ENCODE assay signal across 27 cellular contexts in the genomic region with DNA sequence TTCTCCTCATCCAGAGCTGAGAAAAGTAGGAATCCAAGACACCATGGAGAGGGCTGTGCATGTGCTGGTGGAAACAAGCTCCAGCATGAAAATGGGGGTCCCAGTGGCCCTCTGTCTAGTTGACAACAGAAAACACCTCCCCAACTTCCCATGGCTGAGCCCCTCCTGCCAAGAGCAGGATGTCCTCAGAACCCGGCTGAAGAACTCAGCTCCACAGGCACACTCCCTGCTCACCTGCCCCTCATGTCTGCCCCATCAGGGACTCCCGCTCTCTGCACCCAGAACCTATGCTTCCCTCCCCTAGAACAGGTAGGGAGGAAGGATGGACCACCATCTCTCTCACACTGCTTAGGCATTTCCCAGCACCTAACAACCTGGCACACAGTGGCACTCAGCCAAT.
"Had no signal": no experiment of that assay in that cellular context is flagged by ENCODE, and none has a peak within 500 bp of the region (broad histone marks: within the 10 kb centered on the region; RNA-seq: fewer than 3 reads in every experiment).

No MANE protein-coding gene starts in this region.

- H3K36me3 Mint-ChIP-seq: activated CD8-positive, alpha-beta memory T cell treated with anti-CD3 and anti-CD28 coated beads, Interleukin-2, amount 10 ng/mL, durations not matched to agents 7 days and 5 days; activated naive CD4-positive, alpha-beta T cell treated with anti-CD3 and anti-CD28 coated beads, Interleukin-2, amount 10 ng/mL, durations not matched to agents 7 days and 5 days; activated naive CD8-positive, alpha-beta T cell treated with anti-CD3 and anti-CD28 coated beads for 36 hours; WTC11 had no signal

- H3K36me3 ChIP-seq: SJSA1 had no signal

- H3K9me3 ChIP-seq: SJSA1 had no signal

- H3K27ac Mint-ChIP-seq: activated CD4-positive, alpha-beta T cell treated with anti-CD3 and anti-CD28 coated beads, Interleukin-2, amount 10 ng/mL, durations not matched to agents 24 days and 14 days; activated CD8-positive, alpha-beta memory T cell treated with anti-CD3 and anti-CD28 coated beads, Interleukin-2, amount 10 ng/mL, durations not matched to agents 7 days and 5 days; activated naive CD4-positive, alpha-beta T cell treated with anti-CD3 and anti-CD28 coated beads, Interleukin-2, amount 10 ng/mL, durations not matched to agents 7 days and 5 days; activated naive CD8-positive, alpha-beta T cell treated with anti-CD3 and anti-CD28 coated beads for 36 hours; activated T-helper 17 cell treated with anti-CD3 and anti-CD28 coated beads, Interleukin-2, amount 50 U/mL, for 72 hours; T-helper 2 cell treated with Interferon-gamma antibody and Interleukin-4, amounts not matched to agents 5 μg/mL and 100 μg/mL, for 36 hours; WTC11 had no signal

- ATAC-seq: activated CD8-positive, alpha-beta memory T cell treated with anti-CD3 and anti-CD28 coated beads, Interleukin-2, amount 10 ng/mL, durations not matched to agents 7 days and 5 days; activated T-cell treated with anti-CD3 and anti-CD28 coated beads, Interleukin-2, amount 50 U/mL, for 4 hours; activated T-helper 17 cell treated with anti-CD3 and anti-CD28 coated beads, Interleukin-2, amount 50 U/mL, for 72 hours; K562; PC-3; SK-N-SH treated with all-trans-retinoic acid at 6 μM for 48 hours; WTC11 had no signal

- H3K4me3 Mint-ChIP-seq: activated CD4-positive, alpha-beta T cell treated with anti-CD3 and anti-CD28 coated beads, Interleukin-2, amount 10 ng/mL, durations not matched to agents 24 days and 14 days; activated CD8-positive, alpha-beta memory T cell treated with anti-CD3 and anti-CD28 coated beads, Interleukin-2, amount 10 ng/mL, durations not matched to agents 7 days and 5 days; activated naive CD4-positive, alpha-beta T cell treated with anti-CD3 and anti-CD28 coated beads, Interleukin-2, amount 10 ng/mL, durations not matched to agents 7 days and 5 days; activated naive CD8-positive, alpha-beta T cell treated with anti-CD3 and anti-CD28 coated beads for 36 hours; activated T-cell treated with anti-CD3 and anti-CD28 coated beads, Interleukin-2, amount 50 U/mL, for 4 hours; activated T-helper 17 cell treated with anti-CD3 and anti-CD28 coated beads, Interleukin-2, amount 50 U/mL, for 72 hours; T-helper 2 cell treated with Interferon-gamma antibody and Interleukin-4, amounts not matched to agents 5 μg/mL and 100 μg/mL, for 36 hours; WTC11 had no signal

- H3K27me3 ChIP-seq: SJSA1 had no signal

- H3K4me3 ChIP-seq: K562, SJSA1 had no signal

- H3K9me3 Mint-ChIP-seq: activated CD4-positive, alpha-beta T cell treated with anti-CD3 and anti-CD28 coated beads, Interleukin-2, amount 10 ng/mL, durations not matched to agents 24 days and 14 days; activated T-cell treated with anti-CD3 and anti-CD28 coated beads, Interleukin-2, amount 50 U/mL, for 4 hours; activated T-helper 17 cell treated with anti-CD3 and anti-CD28 coated beads, Interleukin-2, amount 50 U/mL, for 72 hours; T-helper 2 cell treated with Interferon-gamma antibody and Interleukin-4, amounts not matched to agents 5 μg/mL and 100 μg/mL, for 36 hours; WTC11 had no signal

- H3K4me1 Mint-ChIP-seq: activated CD4-positive, alpha-beta T cell treated with anti-CD3 and anti-CD28 coated beads, Interleukin-2, amount 10 ng/mL, durations not matched to agents 24 days and 14 days; activated CD8-positive, alpha-beta memory T cell treated with anti-CD3 and anti-CD28 coated beads, Interleukin-2, amount 10 ng/mL, durations not matched to agents 7 days and 5 days; activated naive CD4-positive, alpha-beta T cell treated with anti-CD3 and anti-CD28 coated beads, Interleukin-2, amount 10 ng/mL, durations not matched to agents 7 days and 5 days; activated naive CD8-positive, alpha-beta T cell treated with anti-CD3 and anti-CD28 coated beads for 36 hours; activated T-helper 17 cell treated with anti-CD3 and anti-CD28 coated beads, Interleukin-2, amount 50 U/mL, for 72 hours had no signal

- H3K27ac ChIP-seq: SJSA1 had no signal

- H3K27me3 Mint-ChIP-seq: activated CD4-positive, alpha-beta T cell treated with anti-CD3 and anti-CD28 coated beads, Interleukin-2, amount 10 ng/mL, durations not matched to agents 24 days and 14 days; activated CD8-positive, alpha-beta memory T cell treated with anti-CD3 and anti-CD28 coated beads, Interleukin-2, amount 10 ng/mL, durations not matched to agents 7 days and 5 days; activated naive CD8-positive, alpha-beta T cell treated with anti-CD3 and anti-CD28 coated beads for 36 hours; activated T-helper 17 cell treated with anti-CD3 and anti-CD28 coated beads, Interleukin-2, amount 50 U/mL, for 72 hours had no signal

- DNase-seq: activated CD4-positive, alpha-beta T cell treated with anti-CD3 and anti-CD28 coated beads, Interleukin-2, amount 10 ng/mL, durations not matched to agents 24 days and 14 days; activated CD4-positive, alpha-beta T cell treated with anti-CD3 and anti-CD28 coated beads, Interleukin-2, amount 50 U/mL, for 48 hours; activated CD4-positive, CD25-positive, alpha-beta regulatory T cell treated with anti-CD3 and anti-CD28 coated beads, Interleukin-2, amount 50 U/mL, for 72 hours; activated CD8-positive, alpha-beta memory T cell treated with anti-CD3 and anti-CD28 coated beads, Interleukin-2, amount 10 ng/mL, durations not matched to agents 7 days and 5 days; activated gamma-delta T cell treated with Interleukin-2 at 50 U/mL for 16 hours; activated naive CD4-positive, alpha-beta T cell treated with anti-CD3 and anti-CD28 coated beads, Interleukin-2, amount 10 ng/mL, durations not matched to agents 7 days and 5 days; activated naive CD8-positive, alpha-beta T cell treated with anti-CD3 and anti-CD28 coated beads for 36 hours; activated T-cell treated with anti-CD3 and anti-CD28 coated beads, Interleukin-2, amount 50 U/mL, for 4 hours; cerebellar nuclear complex; Karpas-422; MM.1S; NCI-H1105 treated with DMSO at 0.1 percent for 48 hours; NCI-H1436 treated with DMSO at 0.1 percent for 48 hours; NCI-H187 treated with DMSO at 0.1 percent for 48 hours; NCI-H2081 treated with DMSO at 0.1 percent for 48 hours; NCI-H446; NCI-H524; NCI-H82; PC-3; SHP77; SW 1271 had no signal
